8 cellular contexts compared by ENCODE assay signal in genomic region chr17:79393358-79394038, GRCh38.
DNase-seq lines count a peak whose midpoint lies in the region; ATAC-seq and TF ChIP-seq lines count a peak whose summit lies in the region.

No MANE protein-coding gene starts in this region.

- peak; percentile 98 for TF ChIP-seq CTCF in GM12874 (IDR thresholded peaks at IDR 0.05; ENCODE audit: insufficient read depth, low read depth, low read length)

- ATAC-seq in left ventricle myocardium superior (peak; percentile 86), GM18498 (IDR thresholded peaks at IDR 0.05; ENCODE audit: unreplicated experiment) (no peak), GM21515 (IDR thresholded peaks at IDR 0.05; ENCODE audit: unreplicated experiment) (no peak)

- intact Hi-C loops in left ventricle myocardium superior (cut with micrococcal nuclease) = loop anchor here (10.0 kb wide), 2 partner anchors 209 to 299 kb away; no protein-coding TSS in a partner anchor

- DNase-seq in NCI-H128 (lab: John Stamatoyannopoulos, UW; ENCODE audit: unreplicated experiment) = peak; percentile 29
- DNase-seq in T-helper 2 cell = peak; percentile 16 to 64 (median 45)
- peak; percentile 6 for DNase-seq in amniotic stem cell (lab: John Stamatoyannopoulos, UW)
- DNase-seq in left ventricle myocardium superior = peak; percentile 91
- peak; percentile 95 for DNase-seq in retina

Comparison
In these comparisons a context has a peak if more than half of its experiments do, and no peak if none do; other contexts are left out.
1. DNase-seq: peak in every context shown above with its lines; median percentile 95 in retina; 91 in left ventricle myocardium superior; 45 in T-helper 2 cell; 29 in NCI-H128; 6 in amniotic stem cell.